9 cellular contexts compared by ENCODE assay signal in genomic region chr12:54549774-54550451, GRCh38. TPM values are rescaled to one million over a fixed set of nuclear protein-coding genes. Genes with fewer than 3 reads are reported as not detected.
A peak's percentile ranks its signal among the peaks of the same experiment; 100 is the strongest.
DNase-seq lines count a peak whose midpoint lies in the region; ATAC-seq and TF ChIP-seq lines count a peak whose summit lies in the region.
"Had no signal": no experiment of that assay in that cellular context is flagged by ENCODE, and none has a peak within 500 bp of the region (broad histone marks: within the 10 kb centered on the region; RNA-seq: fewer than 3 reads in every experiment).

No MANE protein-coding gene starts in this region.

- no peak for TF ChIP-seq CTCF in CD4-positive, alpha-beta T cell (IDR thresholded peaks at IDR 0.05)

- POLR2A ChIA-PET in CD4-positive, alpha-beta T cell (lab: Charles Lee), result interaction anchor here (0.8 to 4.4 kb wide), 6 partner anchors 9 to 435 kb away, joined by 3 to 46 read pairs (median 4); partner anchors contain the start of genes NCKAP1L and TESPA1

- H3K9me3 Mint-ChIP-seq in CD4-positive, alpha-beta T cell, result no peaks in the 10 kb centered on the region
- H3K9me3 Mint-ChIP-seq in activated T-helper 1 cell treated with anti-CD3 and anti-CD28 coated beads, Interleukin-12 subunit alpha, Interleukin-12 subunit beta, Interleukin-2, Interleukin-4 antibody, amounts not matched to agents 30 ng/mL and 10 ng/mL and 1 ng/mL, durations not matched to agents 14 hours and 24 hours and 36 hours, result no peaks in the 10 kb centered on the region

- peaks cover 29% of the 10 kb centered on the region for H3K4me1 Mint-ChIP-seq in CD4-positive, alpha-beta T cell (ENCODE audit: low read depth)
- peaks cover 48% of the 10 kb centered on the region for H3K4me1 Mint-ChIP-seq in activated T-helper 1 cell treated with anti-CD3 and anti-CD28 coated beads, Interleukin-12 subunit alpha, Interleukin-12 subunit beta, Interleukin-2, Interleukin-4 antibody, amounts not matched to agents 30 ng/mL and 10 ng/mL and 1 ng/mL, durations not matched to agents 14 hours and 24 hours and 36 hours (ENCODE audit: low read depth)

- peak in 7 of 10 experiments; percentile 3 to 42 (median 12) for DNase-seq in CD4-positive, alpha-beta T cell
- DNase-seq in activated T-helper 1 cell treated with anti-CD3 and anti-CD28 coated beads, Interleukin-12 subunit alpha, Interleukin-12 subunit beta, Interleukin-2, Interleukin-4 antibody, amounts not matched to agents 30 ng/mL and 10 ng/mL and 1 ng/mL, durations not matched to agents 14 hours and 24 hours and 36 hours (ENCODE audit: low spot score), result peak; percentile 1
- peak in 1 of 3 donors; percentile 57 for DNase-seq in right cardiac atrium
- peak; percentile 22 for DNase-seq in stimulated activated CD4-positive, alpha-beta T cell treated with anti-CD3 and anti-CD28 coated beads, Interleukin-12 subunit alpha, Interleukin-12 subunit beta, amount 100 ng/mL, for 4 hours
- no peak for DNase-seq in Ammon's horn (ENCODE audit: low spot score)

- H3K4me3 ChIP-seq in right cardiac atrium (ENCODE audit: low read length), result peak overlapping the region; percentile 8

- peak; percentile 68 for ATAC-seq in CD4-positive, alpha-beta T cell (ENCODE audit: poor library complexity)
- peak; percentile 22 for ATAC-seq in HG03139 (IDR thresholded peaks at IDR 0.05; ENCODE audit: unreplicated experiment)
- peak; percentile 31 to 47 for ATAC-seq in right cardiac atrium
- ATAC-seq in HG03097 (IDR thresholded peaks at IDR 0.05; ENCODE audit: low FRiP score, unreplicated experiment), result no peak
- no peak for ATAC-seq in GM21515 (IDR thresholded peaks at IDR 0.05; ENCODE audit: unreplicated experiment)

- no peaks in the 10 kb centered on the region for H3K27me3 Mint-ChIP-seq in CD4-positive, alpha-beta T cell
- H3K27me3 Mint-ChIP-seq in activated T-helper 1 cell treated with anti-CD3 and anti-CD28 coated beads, Interleukin-12 subunit alpha, Interleukin-12 subunit beta, Interleukin-2, Interleukin-4 antibody, amounts not matched to agents 30 ng/mL and 10 ng/mL and 1 ng/mL, durations not matched to agents 14 hours and 24 hours and 36 hours (ENCODE audit: insufficient read depth), result peaks cover 7% of the 10 kb centered on the region

- H3K27me3 ChIP-seq in CD4-positive, alpha-beta T cell (ENCODE audit: control insufficient read depth, insufficient read depth, low read length), result no peaks in the 10 kb centered on the region
- H3K27me3 ChIP-seq in right cardiac atrium (ENCODE audit: control insufficient read depth, insufficient read depth), result no peaks in the 10 kb centered on the region

- H3K27ac Mint-ChIP-seq in CD4-positive, alpha-beta T cell, result no peak overlapping the region
- no peak overlapping the region for H3K27ac Mint-ChIP-seq in activated T-helper 1 cell treated with anti-CD3 and anti-CD28 coated beads, Interleukin-12 subunit alpha, Interleukin-12 subunit beta, Interleukin-2, Interleukin-4 antibody, amounts not matched to agents 30 ng/mL and 10 ng/mL and 1 ng/mL, durations not matched to agents 14 hours and 24 hours and 36 hours

- CTCF ChIA-PET in CD4-positive, alpha-beta T cell (lab: Charles Lee), result no interaction called here

- no peak overlapping the region for H3K27ac ChIP-seq in CD4-positive, alpha-beta T cell (ENCODE audit: low read depth, low read length)
- no peak overlapping the region for H3K27ac ChIP-seq in right cardiac atrium (ENCODE audit: low read length)

- H3K36me3 Mint-ChIP-seq in CD4-positive, alpha-beta T cell (ENCODE audit: low read depth), result no peaks in the 10 kb centered on the region
- H3K36me3 Mint-ChIP-seq in activated T-helper 1 cell treated with anti-CD3 and anti-CD28 coated beads, Interleukin-12 subunit alpha, Interleukin-12 subunit beta, Interleukin-2, Interleukin-4 antibody, amounts not matched to agents 30 ng/mL and 10 ng/mL and 1 ng/mL, durations not matched to agents 14 hours and 24 hours and 36 hours (ENCODE audit: low read depth), result peaks cover 32% of the 10 kb centered on the region

- peak overlapping the region; percentile 92 for H3K4me3 Mint-ChIP-seq in CD4-positive, alpha-beta T cell
- peak overlapping the region; percentile 84 for H3K4me3 Mint-ChIP-seq in activated T-helper 1 cell treated with anti-CD3 and anti-CD28 coated beads, Interleukin-12 subunit alpha, Interleukin-12 subunit beta, Interleukin-2, Interleukin-4 antibody, amounts not matched to agents 30 ng/mL and 10 ng/mL and 1 ng/mL, durations not matched to agents 14 hours and 24 hours and 36 hours

- no peaks in the 10 kb centered on the region for H3K9me3 ChIP-seq in CD4-positive, alpha-beta T cell (ENCODE audit: control insufficient read depth, low read length)
- H3K9me3 ChIP-seq in right cardiac atrium (ENCODE audit: control insufficient read depth, low read length), result no peaks in the 10 kb centered on the region

- WGBS in right cardiac atrium, result 7% methylated on average over 22 of the region's 22 CpGs

- no peaks in the 10 kb centered on the region for H3K4me1 ChIP-seq in right cardiac atrium (ENCODE audit: control insufficient read depth, insufficient read depth, low read length)

- intact Hi-C loops in CD4-positive, alpha-beta T cell (cut with DNase I, micrococcal nuclease), result no loop called here
- intact Hi-C loops in activated T-helper 1 cell treated with anti-CD3 and anti-CD28 coated beads, Interleukin-12 subunit alpha, Interleukin-12 subunit beta, Interleukin-2, Interleukin-4 antibody, amounts not matched to agents 30 ng/mL and 10 ng/mL and 1 ng/mL, durations not matched to agents 14 hours and 24 hours and 36 hours (cut with micrococcal nuclease), result loop anchor here (1.0 kb wide), 3 partner anchors 10 to 434 kb away; partner anchors contain the start of genes NCKAP1L and TESPA1
- intact Hi-C loops in right cardiac atrium (cut with DNase I), result no loop called here

RNA-seq across cellular contexts. Expression of gene PDE1B, which starts 0.5 kb away (rescaled TPM):
- 10 to 100 TPM in 1 of 2 experiments, 1 to 10 TPM in 1; 9.7 to 11.1 TPM for total RNA-seq in CD4-positive, alpha-beta T cell
- total RNA-seq in activated T-helper 1 cell treated with anti-CD3 and anti-CD28 coated beads, Interleukin-12 subunit alpha, Interleukin-12 subunit beta, Interleukin-2, Interleukin-4 antibody, amounts not matched to agents 30 ng/mL and 10 ng/mL and 1 ng/mL, durations not matched to agents 14 hours and 24 hours and 36 hours, result 29.9 and 30.4 TPM in 2 replicates
- 1 to 10 TPM; 1.0 to 3.1 (median 1.6) TPM for total RNA-seq in right cardiac atrium
- polyA plus RNA-seq in right cardiac atrium, result 2.6 TPM
- total RNA-seq: pulmonary artery endothelial cell had no signal

RNA-seq across cellular contexts. Expression of gene PPP1R1A, which starts 38.5 kb away (rescaled TPM):
- not detected for total RNA-seq in CD4-positive, alpha-beta T cell
- 0.29 TPM in 1 of 2 replicates, not detected in the other for total RNA-seq in activated T-helper 1 cell treated with anti-CD3 and anti-CD28 coated beads, Interleukin-12 subunit alpha, Interleukin-12 subunit beta, Interleukin-2, Interleukin-4 antibody, amounts not matched to agents 30 ng/mL and 10 ng/mL and 1 ng/mL, durations not matched to agents 14 hours and 24 hours and 36 hours
- total RNA-seq in right cardiac atrium, result 100 to 1,000 TPM; 122 to 190 (median 161) TPM
- 210 TPM for polyA plus RNA-seq in right cardiac atrium
- total RNA-seq: pulmonary artery endothelial cell had no signal

RNA-seq across cellular contexts. Expression of gene NCKAP1L, which starts 52.4 kb away (rescaled TPM):
- 10 to 100 TPM; 78.1 to 85.2 TPM for total RNA-seq in CD4-positive, alpha-beta T cell
- total RNA-seq in activated T-helper 1 cell treated with anti-CD3 and anti-CD28 coated beads, Interleukin-12 subunit alpha, Interleukin-12 subunit beta, Interleukin-2, Interleukin-4 antibody, amounts not matched to agents 30 ng/mL and 10 ng/mL and 1 ng/mL, durations not matched to agents 14 hours and 24 hours and 36 hours, result 105 TPM in 2 replicates
- total RNA-seq in right cardiac atrium, result 10 to 100 TPM in 2 of 4 donors, 1 to 10 TPM in 2; 7.0 to 13.0 (median 10.3) TPM
- polyA plus RNA-seq in right cardiac atrium, result 1.1 TPM

Comparison
In these comparisons a context has a peak if more than half of its experiments do, and no peak if none do; other contexts are left out.
1. ATAC-seq: peak in CD4-positive, alpha-beta T cell (single experiment), HG03139 (single experiment) and right cardiac atrium (2 of 2); none in HG03097 (single experiment) and GM21515 (single experiment).
2. RNA of gene PPP1R1A, which starts 38.5 kb away (total RNA-seq): 122 to 190 TPM in right cardiac atrium; 0.29 TPM in activated T-helper 1 cell treated with anti-CD3 and anti-CD28 coated beads, Interleukin-12 subunit alpha, Interleukin-12 subunit beta, Interleukin-2, Interleukin-4 antibody, amounts not matched to agents 30 ng/mL and 10 ng/mL and 1 ng/mL, durations not matched to agents 14 hours and 24 hours and 36 hours and not detected in CD4-positive, alpha-beta T cell; every median in the first group is over 10 times any median in the second.